In the genomic region with DNA sequence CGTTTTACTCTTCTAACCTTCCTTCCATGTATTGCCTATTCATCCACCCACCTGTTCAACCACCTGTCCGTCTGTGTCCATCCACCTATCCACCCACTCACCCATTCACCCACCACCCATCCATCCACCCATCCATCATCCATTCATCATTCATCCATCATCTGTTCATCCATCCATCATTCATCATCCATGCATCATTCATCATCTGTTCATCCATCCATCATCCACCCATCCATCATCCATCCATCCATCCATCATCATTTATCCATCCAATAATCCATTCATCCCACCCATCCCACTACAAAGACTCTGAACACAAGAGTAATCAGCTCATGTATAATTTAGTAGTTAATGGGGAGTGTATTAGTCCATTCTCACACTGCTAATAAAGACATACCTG, we compare ENCODE assay signal across 24 cellular contexts.
"Had no signal": no experiment of that assay in that cellular context is flagged by ENCODE, and none has a peak within 500 bp of the region (broad histone marks: within the 10 kb centered on the region; RNA-seq: fewer than 3 reads in every experiment).

No MANE protein-coding gene starts in this region.

- H3K36me3 ChIP-seq: gastrocnemius medialis, lower lobe of right lung, neural progenitor cell, tibial nerve, upper lobe of left lung, vagina had no signal

- H3K36me3 Mint-ChIP-seq: naive thymus-derived CD8-positive, alpha-beta T cell; neural progenitor cell had no signal

- DNase-seq: cortex of kidney; effector memory CD8-positive, alpha-beta T cell; foreskin fibroblast; gastrocnemius medialis; head of caudate nucleus; left ventricle myocardium superior; lower lobe of right lung; naive thymus-derived CD8-positive, alpha-beta T cell; stimulated activated CD4-positive, alpha-beta T cell treated with anti-CD3 and anti-CD28 coated beads, Interleukin-12 subunit alpha, Interleukin-12 subunit beta, amount 100 ng/mL, for 4 hours; stimulated activated CD4-positive, alpha-beta T cell treated with anti-CD3 and anti-CD28 coated beads, Interleukin-1b, Interleukin-23, amount 100 ng/mL, for 48 hours; stimulated activated CD4-positive, alpha-beta T cell treated with anti-CD3 and anti-CD28 coated beads, Interleukin-4, amount 100 ng/mL, for 1 hour; stimulated activated CD8-positive, alpha-beta memory T cell treated with anti-CD3 and anti-CD28 coated beads, Interleukin-4, amount 100 ng/mL, for 48 hours; stimulated activated naive CD4-positive, alpha-beta T cell; substantia nigra; testis; upper lobe of left lung had no signal

- H3K9me3 Mint-ChIP-seq: effector memory CD8-positive, alpha-beta T cell; naive thymus-derived CD8-positive, alpha-beta T cell; neural progenitor cell had no signal

- ATAC-seq: effector memory CD8-positive, alpha-beta T cell; gastrocnemius medialis; left ventricle myocardium superior; lower lobe of right lung; naive thymus-derived CD8-positive, alpha-beta T cell; sciatic nerve had no signal

- H3K4me3 ChIP-seq: gastrocnemius medialis, lower lobe of right lung, neural progenitor cell, smooth muscle cell, testis, tibial nerve, upper lobe of left lung, vagina had no signal

- FAIRE-seq: endometrium, keratinocyte had no signal

- H3K27ac Mint-ChIP-seq: effector memory CD8-positive, alpha-beta T cell; neural progenitor cell; progenitor cell of endocrine pancreas had no signal

- H3K4me3 Mint-ChIP-seq: effector memory CD8-positive, alpha-beta T cell; naive thymus-derived CD8-positive, alpha-beta T cell; neural progenitor cell had no signal

- H3K27me3 ChIP-seq: gastrocnemius medialis, neural progenitor cell, testis, tibial nerve, upper lobe of left lung, vagina had no signal
